1 cellular context compared by ENCODE assay signal in genomic region chr16:11843206-11843605, GRCh38.
A peak's percentile ranks its signal among the peaks of the same experiment; 100 is the strongest.
TF ChIP-seq lines count a peak whose summit lies in the region.

No MANE protein-coding gene starts in this region.

TF ChIP-seq in K562, 482 proteins besides CTCF, POLR2A, EP300 and RAD21 (continued from another document):
- no peak for TF ChIP-seq ATF3 (IDR thresholded peaks at IDR 0.05)
- no peak for TF ChIP-seq ATF3 (CRISPR knock-in tag; conservative IDR thresholded peaks at IDR 0.05)
- peak; percentile 31 for TF ChIP-seq POLR2B (IDR thresholded peaks at IDR 0.05; ENCODE audit: low read depth, partially characterized antibody)
- TF ChIP-seq SMARCA4 (IDR thresholded peaks at IDR 0.05): no peak
- no peak for TF ChIP-seq ZNF717 (CRISPR knock-in tag; IDR thresholded peaks at IDR 0.05)
- no peak for TF ChIP-seq SUPT5H (IDR thresholded peaks at IDR 0.05)
- TF ChIP-seq ETV5 (CRISPR knock-in tag; IDR thresholded peaks at IDR 0.05; ENCODE audit: low read depth): no peak
- no peak for TF ChIP-seq RBM14 (IDR thresholded peaks at IDR 0.05; ENCODE audit: borderline replicate concordance, insufficient read depth, low read depth, low read length)
